Comparison of ENCODE assay signal across 8 cellular contexts in the genomic region with DNA sequence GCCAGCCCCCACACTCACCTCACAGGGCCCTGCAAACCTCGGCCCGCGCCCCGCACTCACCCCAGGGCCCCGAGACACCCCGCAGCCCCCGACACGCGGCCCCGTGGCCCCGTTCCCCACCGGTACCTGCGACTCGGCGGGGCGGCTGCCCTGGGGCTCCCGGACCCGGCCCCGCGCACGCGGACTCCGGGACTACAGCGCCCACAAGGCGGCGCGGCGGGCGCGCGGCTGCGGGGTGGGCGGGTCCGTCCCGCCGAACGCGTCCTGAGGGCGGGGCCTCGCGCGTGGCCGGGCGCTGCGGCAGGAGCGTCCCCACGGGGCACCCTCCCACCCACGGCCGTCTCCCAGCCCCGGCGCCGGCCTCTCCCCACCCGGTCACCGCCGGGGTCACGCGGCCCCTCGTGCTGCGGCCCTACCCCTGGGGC. TPM values are rescaled to one million over a fixed set of nuclear protein-coding genes. Genes with fewer than 3 reads are reported as not detected.
DNase-seq lines count a peak whose midpoint lies in the region; ATAC-seq and TF ChIP-seq lines count a peak whose summit lies in the region.

A gene (minus strand): TSS at position 199 of the 425 bp plus-strand sequence. CDS start 4,481 bp downstream, outside the sequence.

- H3K4me1 ChIP-seq in ovary (ENCODE audit: insufficient read depth), result peaks cover 11% of the 10 kb centered on the region
- H3K4me1 ChIP-seq in upper lobe of left lung, result peaks cover 14 to 27% (median 20%) of the 10 kb centered on the region in 4 donors

- 0 to 1% (median 0%) methylated on average over 12 to 59 of the region's 59 CpGs for WGBS in ovary, 3 donors
- 0% methylated on average over 7 of the region's 59 CpGs; no CpG with 5 or more reads in 1 of the 2 donors for WGBS in upper lobe of left lung, 2 donors

- TF ChIP-seq POLR2A in ovary (IDR thresholded peaks at IDR 0.05) (no peak), upper lobe of left lung (IDR thresholded peaks at IDR 0.05) (peak in 1 of 4 donors; percentile 54)

- no peaks in the 10 kb centered on the region for H3K9me3 ChIP-seq in SK-N-MC (ENCODE audit: low read depth, low read length)
- H3K9me3 ChIP-seq in ovary, result no peaks in the 10 kb centered on the region
- H3K9me3 ChIP-seq in upper lobe of left lung, result no peaks in the 10 kb centered on the region

- H3K27me3 ChIP-seq in ovary (no peaks in the 10 kb centered on the region), upper lobe of left lung (no peaks in the 10 kb centered on the region)

- ATAC-seq in GM18907 (IDR thresholded peaks at IDR 0.05; ENCODE audit: unreplicated experiment) (peak; percentile 60), HG03571 (IDR thresholded peaks at IDR 0.05; ENCODE audit: unreplicated experiment) (peak; percentile 56), Right ventricle myocardium inferior (peak; percentile 86), upper lobe of left lung (ENCODE audit: low FRiP score in 2 of 2) (peak in 1 of 2 donors; percentile 92)

- H3K4me3 ChIP-seq in SK-N-MC (peak within 1 kb of the TSS; percentile 89), ovary (peak within 1 kb of the TSS; percentile 66), upper lobe of left lung (peak within 1 kb of the TSS; percentile 65 to 87 (median 81))

- TF ChIP-seq EP300 in ovary (IDR thresholded peaks at IDR 0.05) (no peak), upper lobe of left lung (IDR thresholded peaks at IDR 0.05) (no peak)

- H3K36me3 ChIP-seq in SK-N-MC (ENCODE audit: insufficient read depth, low read length), result no peaks in the 10 kb centered on the region; the same call in 1 of the 2 replicates
- no peaks in the 10 kb centered on the region for H3K36me3 ChIP-seq in ovary
- no peaks in the 10 kb centered on the region for H3K36me3 ChIP-seq in upper lobe of left lung

- peak within 1 kb of the TSS; percentile 73 for H3K9ac ChIP-seq in SK-N-MC (ENCODE audit: insufficient read length)

- DNase-seq in AG08396 (ENCODE audit: low spot score) (peak; percentile 99), SK-N-MC (ENCODE audit: low read depth, low spot score) (no peak), Right ventricle myocardium inferior (ENCODE audit: missing footprints) (peak; percentile 93), ovary (peak; percentile 54 to 83 (median 73)), upper lobe of left lung (peak; percentile 77 to 97)
- peak; percentile 84 for DNase-seq in activated naive CD4-positive, alpha-beta T cell treated with anti-CD3 and anti-CD28 coated beads, Interleukin-2, amount 50 U/mL, for 16 hours

- TF ChIP-seq CTCF in ovary (IDR thresholded peaks at IDR 0.05), result peak in 2 of 3 donors; percentile 76 to 77
- TF ChIP-seq CTCF in upper lobe of left lung (IDR thresholded peaks at IDR 0.05), result peak; percentile 52 to 78 (median 74)

- peak within 1 kb of the TSS; percentile 42; the same call in 1 of the 2 replicates for H3K27ac ChIP-seq in SK-N-MC
- H3K27ac ChIP-seq in ovary, result peak within 1 kb of the TSS in 1 of 2 donors; percentile 55
- H3K27ac ChIP-seq in upper lobe of left lung, result peak within 1 kb of the TSS; percentile 67 to 90 (median 76)

- intact Hi-C loops in Right ventricle myocardium inferior (cut with DNase I) (no loop called here), ovary (cut with DNase I) (no loop called here)

RNA-seq across cellular contexts. Expression of the gene that starts here (rescaled TPM):
- 8.2 TPM for total RNA-seq in Right ventricle myocardium inferior
- 10 to 100 TPM in 4 of 7 donors, 1 to 10 TPM in 3; 2.4 to 18.2 (median 10.1) TPM for total RNA-seq in ovary
- 1 to 10 TPM in 1 of 2 donors, under 1 TPM in 1; 0.88 to 6.9 TPM for polyA plus RNA-seq in ovary
- 10 to 100 TPM; 36.4 to 75.6 (median 49.9) TPM for total RNA-seq in upper lobe of left lung
